Comparison of ENCODE assay signal across 23 cellular contexts in genomic region chr1:26522073-26522472, GRCh38. TPM values are rescaled to one million over a fixed set of nuclear protein-coding genes. Genes with fewer than 3 reads are reported as not detected.
A peak's percentile ranks its signal among the peaks of the same experiment; 100 is the strongest.
DNase-seq lines count a peak whose midpoint lies in the region; ATAC-seq, FAIRE-seq and TF ChIP-seq lines count a peak whose summit lies in the region.
"Had no signal": no experiment of that assay in that cellular context is flagged by ENCODE, and none has a peak within 500 bp of the region (broad histone marks: within the 10 kb centered on the region; RNA-seq: fewer than 3 reads in every experiment).

No MANE protein-coding gene starts in this region.

- H3K4me1 ChIP-seq in mammary epithelial cell (ENCODE audit: insufficient read depth, low read length) (peaks cover 14% of the 10 kb centered on the region), K562 (replicated peaks in 1 of 2; ENCODE audit: control insufficient read depth in 2 of 2, insufficient read depth in 2 of 2, low read length in 2 of 2) (peaks cover 4 to 5% of the 10 kb centered on the region in 2 experiments; a peak in 3 of 5 replicates), H1 (replicated peaks in 1 of 4; ENCODE audit: control insufficient read depth in 3 of 4, insufficient read depth in 4 of 4, low read length in 3 of 4) (peaks cover 0 to 3% (median 0%) of the 10 kb centered on the region in 4 experiments; a peak in 1 of 7 replicates), thyroid gland (peaks cover 9 to 13% of the 10 kb centered on the region in 2 donors)
- H3K4me1 ChIP-seq: BE2C, BLaER1, Caco-2 had no signal

- H3K27me3 Mint-ChIP-seq in MCF 10A (ENCODE audit: insufficient read depth, unreplicated experiment): no peaks in the 10 kb centered on the region
- H3K27me3 Mint-ChIP-seq in activated CD4-positive, alpha-beta memory T cell treated with anti-CD3 and anti-CD28 coated beads for 36 hours: no peaks in the 10 kb centered on the region
- H3K27me3 Mint-ChIP-seq in CD14-positive monocyte (ENCODE audit: low read depth in 3 of 3): peaks cover 6 to 20% (median 19%) of the 10 kb centered on the region in 3 donors

- H3K4me1 Mint-ChIP-seq in MCF 10A (ENCODE audit: insufficient read depth, unreplicated experiment): peaks cover 20% of the 10 kb centered on the region
- H3K4me1 Mint-ChIP-seq in activated CD4-positive, alpha-beta memory T cell treated with anti-CD3 and anti-CD28 coated beads for 36 hours (ENCODE audit: low read depth): no peaks in the 10 kb centered on the region
- H3K4me1 Mint-ChIP-seq in CD14-positive monocyte: peaks cover 13% of the 10 kb centered on the region

- no peak overlapping the region for H3K18ac ChIP-seq in H1 (ENCODE audit: extremely low read depth, low read length)

- H3K27ac Mint-ChIP-seq in MCF 10A (ENCODE audit: low read depth, unreplicated experiment) (no peak overlapping the region), CD14-positive monocyte (no peak overlapping the region)
- no peak overlapping the region for H3K27ac Mint-ChIP-seq in activated CD4-positive, alpha-beta memory T cell treated with anti-CD3 and anti-CD28 coated beads for 36 hours
- H3K27ac Mint-ChIP-seq: CD4-positive, alpha-beta T cell; CD8-positive, alpha-beta T cell had no signal

- no peak overlapping the region for H2BK5ac ChIP-seq in H1 (ENCODE audit: low read depth, low read length)

- no peak overlapping the region for H4K91ac ChIP-seq in H1 (replicated peaks; ENCODE audit: insufficient read length, low read length)

- no peak overlapping the region for H4K8ac ChIP-seq in H1 (ENCODE audit: extremely low read depth, insufficient read depth, low read length)

- H3K9ac ChIP-seq in mammary epithelial cell (ENCODE audit: insufficient read depth, low read length) (no peak overlapping the region), K562 (ENCODE audit: insufficient read depth in 1 of 2, low read depth in 2 of 2, low read length in 2 of 2) (0 out of 4 replicates have a peak overlapping the region, but pooled peaks of 1 of the 2 experiments have one; percentile 61), H1 (replicated peaks in 1 of 4; ENCODE audit: extremely low read depth in 1 of 4, low read depth in 3 of 4, low read length in 3 of 4) (no peak overlapping the region)
- H3K9ac ChIP-seq: BLaER1 had no signal

- H2BK20ac ChIP-seq in H1 (ENCODE audit: low read length): no peak overlapping the region

- H3K4me3 ChIP-seq in mammary epithelial cell (replicated peaks in 1 of 3; ENCODE audit: insufficient read depth in 1 of 3, low read depth in 2 of 3, low read length in 3 of 3) (no peak overlapping the region), K562 (no peak overlapping the region), H1 (ENCODE audit: extremely low read depth in 1 of 4, insufficient read depth in 2 of 4, low read depth in 3 of 4, low read length in 4 of 4) (no peak overlapping the region), thyroid gland (replicated peaks in 1 of 3) (no peak overlapping the region)
- H3K4me3 ChIP-seq: BLaER1 had no signal

- no peak overlapping the region for H4K5ac ChIP-seq in H1 (ENCODE audit: insufficient read length, low read depth, low read length)

- no peak overlapping the region for H2BK120ac ChIP-seq in H1 (replicated peaks; ENCODE audit: low read depth, low read length)

- H2BK15ac ChIP-seq in H1 (ENCODE audit: low read length): no peak overlapping the region

- TF ChIP-seq CTCF in mammary epithelial cell (conservative IDR thresholded peaks at IDR 0.05 in 1 of 2, IDR thresholded peaks at IDR 0.05 in 1 of 2; ENCODE audit: extremely low read depth in 1 of 2, insufficient read depth in 1 of 2, low read depth in 1 of 2, low read length in 2 of 2): no peak
- TF ChIP-seq CTCF in MCF 10A (IDR thresholded peaks at IDR 0.05; ENCODE audit: unreplicated experiment): no peak
- no peak for TF ChIP-seq CTCF in K562 (IDR thresholded peaks at IDR 0.05 in 2 of 3, conservative IDR thresholded peaks at IDR 0.05 in 1 of 3; ENCODE audit: insufficient read depth in 2 of 3, low read depth in 1 of 3, low read length in 3 of 3)
- TF ChIP-seq CTCF in H1 (IDR thresholded peaks at IDR 0.05; ENCODE audit: control extremely low read depth in 1 of 3, insufficient read depth in 1 of 3, low read depth in 1 of 3, low read length in 3 of 3): no peak
- no peak for TF ChIP-seq CTCF in thyroid gland (IDR thresholded peaks at IDR 0.05)
- no peak for TF ChIP-seq CTCF in CD14-positive monocyte (IDR thresholded peaks at IDR 0.05)

- H3K23me2 ChIP-seq in H1 (ENCODE audit: low read depth, low read length): no peaks in the 10 kb centered on the region

- no peaks in the 10 kb centered on the region for H3K9me3 ChIP-seq in mammary epithelial cell (replicated peaks; ENCODE audit: insufficient read depth, low read length)
- H3K9me3 ChIP-seq in K562 (replicated peaks; ENCODE audit: control insufficient read depth, insufficient read depth, low read depth, low read length): no peaks in the 10 kb centered on the region
- H3K9me3 ChIP-seq in H1 (ENCODE audit: insufficient read depth in 2 of 2, low read depth in 1 of 2, low read length in 1 of 2): no peaks in the 10 kb centered on the region
- no peaks in the 10 kb centered on the region for H3K9me3 ChIP-seq in thyroid gland
- H3K9me3 ChIP-seq: BE2C, BLaER1, Caco-2 had no signal

- no TSS peak for BruUV-seq in mammary epithelial cell (replicated peaks; lab: Mats Ljungman, UMichigan)
- no TSS peak for BruUV-seq in MCF 10A (replicated peaks; lab: Mats Ljungman, UMichigan)
- BruUV-seq in K562 (replicated peaks; lab: Mats Ljungman, UMichigan): no TSS peak

- H3K79me1 ChIP-seq in H1 (ENCODE audit: low read depth, low read length): no peaks in the 10 kb centered on the region

- FAIRE-seq in K562 (lab: Jason Lieb, UNC): no peak
- FAIRE-seq in H1 (lab: Jason Lieb, UNC): no peak
- FAIRE-seq: A204.1, D721Med, G401.6, GM12891, GM19239 had no signal

- H3K36me3 Mint-ChIP-seq in MCF 10A (ENCODE audit: insufficient read depth, unreplicated experiment) (no peaks in the 10 kb centered on the region), CD14-positive monocyte (no peaks in the 10 kb centered on the region)
- no peaks in the 10 kb centered on the region for H3K36me3 Mint-ChIP-seq in activated CD4-positive, alpha-beta memory T cell treated with anti-CD3 and anti-CD28 coated beads for 36 hours
- H3K36me3 Mint-ChIP-seq: CD8-positive, alpha-beta T cell had no signal

- H3K14ac ChIP-seq in H1 (ENCODE audit: insufficient read length): no peak overlapping the region

- TF ChIP-seq EP300 in K562 (IDR thresholded peaks at IDR 0.05; ENCODE audit: low read length) (no peak), H1 (IDR thresholded peaks at IDR 0.05; ENCODE audit: borderline replicate concordance in 1 of 2, low read depth in 2 of 2, low read length in 2 of 2) (no peak)

- POLR2A ChIA-PET in MCF 10A (lab: Yijun Ruan, JAX) (interaction anchor here (1.4 to 4.5 kb wide), 2 partner anchors 10 to 21 kb away, joined by 4 to 56 read pairs; no protein-coding TSS in a partner anchor), K562 (lab: Yijun Ruan, JAX) (no interaction called here), H1 (lab: Charles Lee; ENCODE audit: partially characterized antibody) (interaction anchor here (0.8 to 2.0 kb wide), 5 partner anchors 9 to 50 kb away, joined by 3 to 10 read pairs (median 3); partner anchors contain the start of gene HMGN2)
- POLR2A ChIA-PET in activated CD4-positive, alpha-beta memory T cell treated with anti-CD3 and anti-CD28 coated beads for 36 hours (lab: Charles Lee): no interaction called here

- H3K4me3 Mint-ChIP-seq in MCF 10A (ENCODE audit: unreplicated experiment): no peak overlapping the region
- H3K4me3 Mint-ChIP-seq in activated CD4-positive, alpha-beta memory T cell treated with anti-CD3 and anti-CD28 coated beads for 36 hours: no peak overlapping the region
- no peak overlapping the region for H3K4me3 Mint-ChIP-seq in CD14-positive monocyte
- H3K4me3 Mint-ChIP-seq: CD4-positive, alpha-beta T cell; CD8-positive, alpha-beta T cell had no signal

- dilution Hi-C loops in mammary epithelial cell (cut with HindIII; ENCODE audit: low sequenced_read_pairs): loop anchor here (5.0 kb wide), 1 partner anchor 35 kb away; no protein-coding TSS in a partner anchor

- TF ChIP-seq RAD21 in K562 (CRISPR knock-in tag; conservative IDR thresholded peaks at IDR 0.05 in 1 of 2, IDR thresholded peaks at IDR 0.05 in 1 of 2) (no peak), H1 (IDR thresholded peaks at IDR 0.05 in 1 of 2, conservative IDR thresholded peaks at IDR 0.05 in 1 of 2; ENCODE audit: low read depth in 2 of 2, low read length in 2 of 2) (no peak)

- H2AFZ ChIP-seq in mammary epithelial cell (ENCODE audit: low read depth, low read length): peak overlapping the region; percentile 22
- no peak overlapping the region for H2AFZ ChIP-seq in K562 (ENCODE audit: low read depth, low read length)
- no peak overlapping the region for H2AFZ ChIP-seq in H1 (ENCODE audit: low read length)

- H2BK12ac ChIP-seq in H1 (ENCODE audit: low read depth, low read length): no peak overlapping the region

- no peak overlapping the region for H2AK5ac ChIP-seq in H1 (ENCODE audit: low read depth, low read length)

- TF ChIP-seq POLR2A in K562 (conservative IDR thresholded peaks at IDR 0.05) (no peak), H1 (IDR thresholded peaks at IDR 0.05; ENCODE audit: control extremely low read depth in 1 of 2, low read depth in 2 of 2, low read length in 2 of 2) (no peak), thyroid gland (IDR thresholded peaks at IDR 0.05) (no peak)

- H3K23ac ChIP-seq in H1 (ENCODE audit: insufficient read length): no peak overlapping the region

- H3K27ac ChIP-seq in mammary epithelial cell (ENCODE audit: insufficient read depth, low read depth, low read length): no peak overlapping the region
- no peak overlapping the region for H3K27ac ChIP-seq in K562 (ENCODE audit: extremely low read depth, low read depth, low read length)
- no peak overlapping the region for H3K27ac ChIP-seq in H1 (ENCODE audit: low read depth, low read length)
- peak overlapping the region; percentile 76 to 86 (median 81) for H3K27ac ChIP-seq in thyroid gland
- H3K27ac ChIP-seq: BLaER1 had no signal

- no peak overlapping the region for H3K56ac ChIP-seq in H1 (replicated peaks; ENCODE audit: insufficient read length, low read depth, low read length)

- CTCF ChIA-PET in mammary epithelial cell (lab: Charles Lee; ENCODE audit: low non-redundant PET) (interaction anchor here (0.6 kb wide), 1 partner anchor 52 kb away, joined by 5 read pairs; no protein-coding TSS in a partner anchor), MCF 10A (lab: Yijun Ruan, JAX) (interaction anchor here (0.6 to 1.3 kb wide), 2 partner anchors 16 to 1035 kb away, joined by 3 read pairs; no protein-coding TSS in a partner anchor), K562 (lab: Yijun Ruan, JAX; ENCODE audit: low intra/inter-chr PET ratio) (no interaction called here), H1 (lab: Charles Lee; ENCODE audit: partially characterized antibody) (interaction anchor here (1.2 to 2.0 kb wide), 3 partner anchors 9 to 22 kb away, joined by 4 to 13 read pairs (median 5); no protein-coding TSS in a partner anchor)
- CTCF ChIA-PET in activated CD4-positive, alpha-beta memory T cell treated with anti-CD3 and anti-CD28 coated beads for 36 hours (lab: Charles Lee): interaction anchor here (1.2 to 10.8 kb wide), 2 partner anchors 18 to 19 kb away, joined by 3 to 127 read pairs; no protein-coding TSS in a partner anchor

- H3K36me3 ChIP-seq in mammary epithelial cell (ENCODE audit: insufficient read depth, low read length) (no peaks in the 10 kb centered on the region), K562 (ENCODE audit: control insufficient read depth, insufficient read depth, low read length) (no peaks in the 10 kb centered on the region), H1 (ENCODE audit: control insufficient read depth in 2 of 4, insufficient read depth in 4 of 4, low read length in 3 of 4) (no peaks in the 10 kb centered on the region), thyroid gland (no peaks in the 10 kb centered on the region)
- H3K36me3 ChIP-seq: BE2C, BLaER1 had no signal

- intact Hi-C loops in mammary epithelial cell (cut with micrococcal nuclease) (no loop called here), MCF 10A (cut with micrococcal nuclease) (no loop called here), K562 (cut with micrococcal nuclease) (no loop called here), thyroid gland (cut with DNase I) (no loop called here), CD14-positive monocyte (cut with micrococcal nuclease) (no loop called here)
- intact Hi-C loops in activated CD4-positive, alpha-beta memory T cell treated with anti-CD3 and anti-CD28 coated beads for 36 hours (cut with micrococcal nuclease): no loop called here

- H3K79me2 ChIP-seq in mammary epithelial cell (ENCODE audit: insufficient read depth, low read length) (no peaks in the 10 kb centered on the region), K562 (ENCODE audit: control insufficient read depth, insufficient read depth, low read length) (no peaks in the 10 kb centered on the region), H1 (ENCODE audit: control insufficient read depth in 1 of 2, insufficient read depth in 2 of 2, low read length in 2 of 2) (no peaks in the 10 kb centered on the region)

- in situ Hi-C loops in mammary epithelial cell (cut with MboI; ENCODE audit: low sequenced_read_pairs in 2 of 2): no loop called here
- in situ Hi-C loops in K562 (cut with MboI): no loop called here

- no peak for DNase-seq in mammary epithelial cell
- DNase-seq in MCF 10A (ENCODE audit: unreplicated experiment): no peak
- DNase-seq in K562 (ENCODE audit: extremely low read depth in 1 of 4, low spot score in 3 of 4): no peak
- no peak for DNase-seq in H1 (ENCODE audit: low read depth in 1 of 2, low spot score in 2 of 2)
- DNase-seq in thyroid gland: no peak
- DNase-seq in activated CD4-positive, alpha-beta memory T cell treated with anti-CD3 and anti-CD28 coated beads for 36 hours: no peak
- no peak for DNase-seq in CD14-positive monocyte (ENCODE audit: low spot score)
- DNase-seq: 8988T; ACHN; BE2C; C1 segment of cervical spinal cord; Caco-2; Calu3; CD4-positive, alpha-beta T cell; CD8-positive, alpha-beta T cell; DMS79 treated with DMSO at 0.1 percent for 48 hours; GF-D8 had no signal

- H3K9me1 ChIP-seq in K562 (ENCODE audit: control insufficient read depth, insufficient read depth, low read length): no peaks in the 10 kb centered on the region

- ATAC-seq in K562: no peak
- ATAC-seq: CD8-positive, alpha-beta T cell had no signal

- H3K9me3 Mint-ChIP-seq in MCF 10A (ENCODE audit: unreplicated experiment) (no peaks in the 10 kb centered on the region), CD14-positive monocyte (peaks cover 0 to 1% (median 0%) of the 10 kb centered on the region in 7 donors)
- no peaks in the 10 kb centered on the region for H3K9me3 Mint-ChIP-seq in activated CD4-positive, alpha-beta memory T cell treated with anti-CD3 and anti-CD28 coated beads for 36 hours
- H3K9me3 Mint-ChIP-seq: CD4-positive, alpha-beta T cell; CD8-positive, alpha-beta T cell had no signal

- H3K4ac ChIP-seq in H1 (replicated peaks; ENCODE audit: insufficient read length, low read depth, low read length): no peak overlapping the region

- no peak overlapping the region for H3K4me2 ChIP-seq in mammary epithelial cell (ENCODE audit: insufficient read depth, low read depth, low read length)
- H3K4me2 ChIP-seq in K562 (ENCODE audit: insufficient read depth, low read length): no peak overlapping the region
- no peak overlapping the region for H3K4me2 ChIP-seq in H1 (ENCODE audit: insufficient read depth in 1 of 2, low read depth in 2 of 2, low read length in 2 of 2)
- H3K4me2 ChIP-seq: BLaER1 had no signal

- H4K20me1 ChIP-seq in mammary epithelial cell (ENCODE audit: insufficient read depth, low read length): no peaks in the 10 kb centered on the region
- no peaks in the 10 kb centered on the region for H4K20me1 ChIP-seq in K562 (replicated peaks; ENCODE audit: control insufficient read depth, insufficient read depth, low read length)
- no peaks in the 10 kb centered on the region for H4K20me1 ChIP-seq in H1 (replicated peaks in 1 of 2; ENCODE audit: control insufficient read depth in 1 of 2, insufficient read depth in 2 of 2, low read length in 2 of 2)
- H4K20me1 ChIP-seq: BLaER1 had no signal

- H3K27me3 ChIP-seq in mammary epithelial cell (ENCODE audit: insufficient read depth, low read length) (no peaks in the 10 kb centered on the region), K562 (ENCODE audit: control insufficient read depth in 2 of 2, insufficient read depth in 2 of 2, low read length in 2 of 2) (peaks cover 4 to 11% of the 10 kb centered on the region in 2 experiments; a peak in 2 of 5 replicates), H1 (replicated peaks in 1 of 4; ENCODE audit: control insufficient read depth in 3 of 4, extremely low read depth in 1 of 4, insufficient read depth in 3 of 4, low read length in 3 of 4) (no peaks in the 10 kb centered on the region), thyroid gland (no peaks in the 10 kb centered on the region)
- H3K27me3 ChIP-seq: BE2C, BLaER1 had no signal

RNA-seq across cellular contexts. Expression of gene RPS6KA1, which starts 7.5 kb away (rescaled TPM):
- total RNA-seq in mammary epithelial cell (100 to 1,000 TPM; 107 to 142 TPM), MCF 10A (2022) (43.9 and 50.9 TPM in 2 replicates), K562 (2014; rRNA removed) (54.8 and 67.3 TPM in 2 replicates), K562 (2014; rRNA removed; fragmentation: Illumina TruSeq; extraction: Trizol) (25.7 and 30.1 TPM in 2 replicates), K562 (2015; rRNA removed; fragmentation: Illumina TruSeq; extraction: Trizol) (40.5 and 44.4 TPM in 2 replicates), K562 (2021) (61.0 and 62.4 TPM in 2 replicates), thyroid gland (10 to 100 TPM; 55.8 to 98.6 (median 76.3) TPM)
- polyA plus RNA-seq in mammary epithelial cell (103 TPM), K562 (2011; rRNA removed) (33.0 and 33.1 TPM in 2 replicates), K562 (2014; fragmentation: Illumina TruSeq; extraction: Trizol) (46.3 and 49.0 TPM in 2 replicates), K562 (2014; fragmentation: Nextera tagmentation; extraction: Ambion mirVana) (1 to 10 TPM; 2.4 to 2.9 TPM), K562 (2014; rRNA removed) (35.5 and 36.9 TPM in 2 replicates), H1 (2011; rRNA removed) (44.3 and 48.8 TPM in 2 replicates), CD14-positive monocyte (100 to 1,000 TPM; 188 to 189 TPM)
- polyA minus RNA-seq in mammary epithelial cell: 229 TPM
- total RNA-seq in K562 (2011; cell fraction: chromatin; rRNA removed; ENCODE audit: low replicate concordance): 64.2 and 141 TPM in 2 replicates
- 77.4 and 79.9 TPM in 2 replicates for total RNA-seq in K562 (2011; cell fraction: nucleolus; rRNA removed)
- total RNA-seq in K562 (2011; cell fraction: nucleoplasm; rRNA removed): 68.8 and 76.8 TPM in 2 replicates
- 33.1 and 54.6 TPM in 2 replicates for polyA plus RNA-seq in K562 (2011; cell fraction: cytosol; rRNA removed)
- 41.1 and 53.3 TPM in 2 replicates for polyA plus RNA-seq in K562 (2011; cell fraction: nucleus; rRNA removed)
- polyA plus RNA-seq in K562 (2012): 49.6 and 51.4 TPM in 2 replicates
- 30.0 and 44.2 TPM in 2 replicates for polyA minus RNA-seq in K562 (2011; rRNA and poly(A)+ RNA removed)
- polyA minus RNA-seq in K562 (2011; cell fraction: cytosol; rRNA and poly(A)+ RNA removed): 40.6 and 44.9 TPM in 2 replicates
- polyA minus RNA-seq in K562 (2011; cell fraction: nucleus; rRNA and poly(A)+ RNA removed): 22.8 and 34.9 TPM in 2 replicates
- total RNA-seq in H1 (2021; fragmentation: NEBNext Ultra II Directional; extraction: Animal tissue kit (Norgen Biotek cat#: 25700)): 55.0 and 56.5 TPM in 2 replicates
- 46.1 TPM for polyA plus RNA-seq in H1 (2011; cell fraction: cytosol; rRNA removed)
- 65.0 TPM for polyA plus RNA-seq in H1 (2011; cell fraction: nucleus; rRNA removed)
- polyA plus RNA-seq in H1 (2012, experiment 1 of 2): 40.0 to 54.8 TPM (median 50.7 TPM) in 4 replicates
- polyA plus RNA-seq in H1 (2012, experiment 2 of 2): 54.0 TPM
- polyA plus RNA-seq in H1 (2013, experiment 1 of 2): 33.6 TPM
- 28.5 TPM for polyA plus RNA-seq in H1 (2013, experiment 2 of 2)
- polyA minus RNA-seq in H1 (2011; rRNA and poly(A)+ RNA removed): 63.2 and 67.1 TPM in 2 replicates
- 47.8 TPM for polyA minus RNA-seq in H1 (2011; cell fraction: cytosol; rRNA and poly(A)+ RNA removed)
- polyA minus RNA-seq in H1 (2011; cell fraction: nucleus; rRNA and poly(A)+ RNA removed): 43.5 TPM
- total RNA-seq in activated CD4-positive, alpha-beta memory T cell treated with anti-CD3 and anti-CD28 coated beads for 36 hours: 100 to 1,000 TPM; 109 to 112 TPM

RNA-seq across cellular contexts. Expression of gene HMGN2, which starts 49.8 kb away (rescaled TPM):
- total RNA-seq in mammary epithelial cell: 100 to 1,000 TPM in 1 of 2 donors, 10 to 100 TPM in 1; 63.2 to 207 TPM
- 196 TPM for polyA plus RNA-seq in mammary epithelial cell
- 114 TPM for polyA minus RNA-seq in mammary epithelial cell
- 302 and 364 TPM in 2 replicates for total RNA-seq in MCF 10A (2022)
- 381 and 607 TPM in 2 replicates for total RNA-seq in K562 (2011; cell fraction: chromatin; rRNA removed; ENCODE audit: low replicate concordance)
- 219 and 264 TPM in 2 replicates for total RNA-seq in K562 (2011; cell fraction: nucleolus; rRNA removed)
- total RNA-seq in K562 (2011; cell fraction: nucleoplasm; rRNA removed): 460 and 546 TPM in 2 replicates
- 965 and 1,011 TPM in 2 replicates for total RNA-seq in K562 (2014; rRNA removed)
- total RNA-seq in K562 (2014; rRNA removed; fragmentation: Illumina TruSeq; extraction: Trizol): 866 and 959 TPM in 2 replicates
- total RNA-seq in K562 (2015; rRNA removed; fragmentation: Illumina TruSeq; extraction: Trizol): 983 and 1,131 TPM in 2 replicates
- 972 and 1,007 TPM in 2 replicates for total RNA-seq in K562 (2021)
- 370 and 462 TPM in 2 replicates for polyA plus RNA-seq in K562 (2011; rRNA removed)
- polyA plus RNA-seq in K562 (2011; cell fraction: cytosol; rRNA removed): 151 and 308 TPM in 2 replicates
- 496 and 1,136 TPM in 2 replicates for polyA plus RNA-seq in K562 (2011; cell fraction: nucleus; rRNA removed)
- 1,292 and 1,447 TPM in 2 replicates for polyA plus RNA-seq in K562 (2012)
- 1,354 and 1,569 TPM in 2 replicates for polyA plus RNA-seq in K562 (2014; fragmentation: Illumina TruSeq; extraction: Trizol)
- polyA plus RNA-seq in K562 (2014; fragmentation: Nextera tagmentation; extraction: Ambion mirVana): 1,000 to 10,000 TPM in 1 of 2 experiments, 100 to 1,000 TPM in 1; 805 to 1,140 TPM
- polyA plus RNA-seq in K562 (2014; rRNA removed): 577 and 603 TPM in 2 replicates
- 169 and 229 TPM in 2 replicates for polyA minus RNA-seq in K562 (2011; rRNA and poly(A)+ RNA removed)
- 143 and 214 TPM in 2 replicates for polyA minus RNA-seq in K562 (2011; cell fraction: cytosol; rRNA and poly(A)+ RNA removed)
- 90.3 and 188 TPM in 2 replicates for polyA minus RNA-seq in K562 (2011; cell fraction: nucleus; rRNA and poly(A)+ RNA removed)
- total RNA-seq in H1 (2021; fragmentation: NEBNext Ultra II Directional; extraction: Animal tissue kit (Norgen Biotek cat#: 25700)): 452 and 453 TPM in 2 replicates
- polyA plus RNA-seq in H1 (2011; rRNA removed): 144 and 254 TPM in 2 replicates
- polyA plus RNA-seq in H1 (2011; cell fraction: cytosol; rRNA removed): 207 TPM
- polyA plus RNA-seq in H1 (2011; cell fraction: nucleus; rRNA removed): 139 TPM
- 401 to 512 TPM (median 449 TPM) in 4 replicates for polyA plus RNA-seq in H1 (2012, experiment 1 of 2)
- 287 TPM for polyA plus RNA-seq in H1 (2012, experiment 2 of 2)
- 455 TPM for polyA plus RNA-seq in H1 (2013, experiment 1 of 2)
- polyA plus RNA-seq in H1 (2013, experiment 2 of 2): 462 TPM
- polyA minus RNA-seq in H1 (2011; rRNA and poly(A)+ RNA removed): 78.8 and 84.2 TPM in 2 replicates
- polyA minus RNA-seq in H1 (2011; cell fraction: cytosol; rRNA and poly(A)+ RNA removed): 84.5 TPM
- 135 TPM for polyA minus RNA-seq in H1 (2011; cell fraction: nucleus; rRNA and poly(A)+ RNA removed)
- total RNA-seq in thyroid gland: 100 to 1,000 TPM; 277 to 411 (median 319) TPM
- 100 to 1,000 TPM; 755 to 762 TPM for total RNA-seq in activated CD4-positive, alpha-beta memory T cell treated with anti-CD3 and anti-CD28 coated beads for 36 hours
- polyA plus RNA-seq in CD14-positive monocyte: 100 to 1,000 TPM; 555 to 575 TPM

Comparison
In these comparisons a context has a peak if more than half of its experiments do, and no peak if none do; other contexts are left out.
1. H3K27ac ChIP-seq: peak in thyroid gland (3 of 3); none in mammary epithelial cell (single experiment), K562 (single experiment) and H1 (single experiment).
2. POLR2A ChIA-PET loops: an anchor here in MCF 10A (1.4 to 4.5 kb wide) and H1 (0.8 to 2.0 kb wide); none called in K562 and activated CD4-positive, alpha-beta memory T cell treated with anti-CD3 and anti-CD28 coated beads for 36 hours.